ENCODE assay signal across 1 cellular context in genomic region chr17:10210151-10210574, GRCh38.
TF ChIP-seq lines count a peak whose summit lies in the region.

No MANE protein-coding gene starts in this region.

TF ChIP-seq in GM23338, 12 proteins besides CTCF, POLR2A, EP300 and RAD21 (continued from another document):
- TF ChIP-seq ZNF462 (CRISPR knock-in tag; IDR thresholded peaks at IDR 0.05) = 0 out of 2 replicates have a peak, but pooled peaks have one; percentile 35
